ENCODE assay signal across 7 cellular contexts in genomic region chr18:2655954-2656236, GRCh38. TPM values are rescaled to one million over a fixed set of nuclear protein-coding genes. Genes with fewer than 3 reads are reported as not detected.
A peak's percentile ranks its signal among the peaks of the same experiment; 100 is the strongest.
DNase-seq lines count a peak whose midpoint lies in the region; ATAC-seq, FAIRE-seq and TF ChIP-seq lines count a peak whose summit lies in the region.

No MANE protein-coding gene starts in this region.

- peak overlapping the region; percentile 99 for H3K4me3 ChIP-seq in WERI-Rb-1 (ENCODE audit: low read depth, low read length)
- peak overlapping the region; percentile 66 to 93 for H3K4me3 ChIP-seq in foreskin fibroblast (ENCODE audit: low read depth in 1 of 2, low read length in 2 of 2)
- H3K4me3 ChIP-seq in skeletal muscle cell (ENCODE audit: low read depth, low read length): peak overlapping the region; percentile 91

- peak overlapping the region; percentile 97 for H3K27ac ChIP-seq in WERI-Rb-1

- FAIRE-seq in frontal cortex (lab: Jason Lieb, UNC): no peak

- TF ChIP-seq CTCF in WERI-Rb-1 (IDR thresholded peaks at IDR 0.05; ENCODE audit: low read depth, low read length) (no peak), foreskin fibroblast (IDR thresholded peaks at IDR 0.05; ENCODE audit: low read depth, low read length) (no peak)

- ATAC-seq in GM18867 (IDR thresholded peaks at IDR 0.05; ENCODE audit: unreplicated experiment): peak; percentile 31
- peak; percentile 20 for ATAC-seq in HG02870 (IDR thresholded peaks at IDR 0.05; ENCODE audit: unreplicated experiment)
- ATAC-seq in GM19397 (IDR thresholded peaks at IDR 0.05; ENCODE audit: unreplicated experiment): no peak

- no peaks in the 10 kb centered on the region for H3K9me3 ChIP-seq in WERI-Rb-1 (ENCODE audit: severe bottlenecking)

- H3K27me3 ChIP-seq in WERI-Rb-1 (ENCODE audit: insufficient read depth, low read depth, severe bottlenecking): no peaks in the 10 kb centered on the region

- peaks cover 19% of the 10 kb centered on the region for H3K36me3 ChIP-seq in WERI-Rb-1

- no peak for DNase-seq in WERI-Rb-1
- no peak for DNase-seq in foreskin fibroblast
- no peak for DNase-seq in skeletal muscle cell (ENCODE audit: low read depth)
- no peak for DNase-seq in frontal cortex (ENCODE audit: low spot score in 2 of 2)

RNA-seq across cellular contexts. Expression of gene SMCHD1, which starts 0.4 kb away (rescaled TPM):
- total RNA-seq in frontal cortex: 156 TPM
